7 cellular contexts compared by ENCODE assay signal in genomic region chr6:31388916-31389801, GRCh38. TPM values are rescaled to one million over a fixed set of nuclear protein-coding genes. Genes with fewer than 3 reads are reported as not detected.
A peak's percentile ranks its signal among the peaks of the same experiment; 100 is the strongest.
DNase-seq lines count a peak whose midpoint lies in the region; ATAC-seq, FAIRE-seq and TF ChIP-seq lines count a peak whose summit lies in the region.
"Not testable (repeated sequence)": the region's sequence is repeated elsewhere in the genome, so short reads cannot be mapped to it uniquely, and the experiment has no call there.

No MANE protein-coding gene starts in this region.

- POLR2A ChIA-PET in CD8-positive, alpha-beta T cell (lab: Charles Lee); HEK293 (lab: Yijun Ruan, JAX); activated naive CD8-positive, alpha-beta T cell treated with anti-CD3 and anti-CD28 coated beads, Interleukin-2, amount 10 ng/mL, durations not matched to agents 7 days and 5 days (lab: Charles Lee); endothelial cell of umbilical vein (lab: Charles Lee); naive thymus-derived CD4-positive, alpha-beta T cell (lab: Charles Lee): not testable (repeated sequence)

- not testable (repeated sequence) for H3K9me1 ChIP-seq in endothelial cell of umbilical vein (replicated peaks; ENCODE audit: control insufficient read depth, extremely low read depth, insufficient read depth, low read length)

- not testable (repeated sequence) for H3K27ac ChIP-seq in CD8-positive, alpha-beta T cell (ENCODE audit: low read depth, low read length); HEK293 (ENCODE audit: extremely low read depth, low read depth, low read length); RWPE2 (ENCODE audit: poor library complexity, severe bottlenecking); endothelial cell of umbilical vein (ENCODE audit: insufficient read depth, low read depth, low read length); kidney (ENCODE audit: low read depth in 2 of 2, low read length in 2 of 2); naive thymus-derived CD4-positive, alpha-beta T cell (ENCODE audit: low read depth, low read length)

- H3K27me3 ChIP-seq in CD8-positive, alpha-beta T cell (ENCODE audit: insufficient read depth, low read length); RWPE2 (ENCODE audit: insufficient read depth, poor library complexity, severe bottlenecking); endothelial cell of umbilical vein (ENCODE audit: control insufficient read depth in 2 of 2, insufficient read depth in 2 of 2, low read length in 2 of 2); naive thymus-derived CD4-positive, alpha-beta T cell (ENCODE audit: control insufficient read depth in 2 of 2, insufficient read depth in 2 of 2, low read length in 2 of 2): not testable (repeated sequence)

- intact Hi-C loops in CD8-positive, alpha-beta T cell (cut with DNase I, micrococcal nuclease); endothelial cell of umbilical vein (cut with micrococcal nuclease); kidney (cut with DNase I); naive thymus-derived CD4-positive, alpha-beta T cell (cut with micrococcal nuclease): not testable (repeated sequence)

- ATAC-seq in CD8-positive, alpha-beta T cell: peak; percentile 42
- 0 out of 3 replicates have a peak, but pooled peaks have one; percentile 35 for ATAC-seq in RWPE2 (ENCODE audit: low read depth)
- peak; percentile 45 for ATAC-seq in activated naive CD8-positive, alpha-beta T cell treated with anti-CD3 and anti-CD28 coated beads, Interleukin-2, amount 10 ng/mL, durations not matched to agents 7 days and 5 days (ENCODE audit: low read depth)
- peak; percentile 31 for ATAC-seq in naive thymus-derived CD4-positive, alpha-beta T cell

- dilution Hi-C loops in endothelial cell of umbilical vein (cut with MboI; ENCODE audit: extremely low pct_ligation_motif_present, low sequenced_read_pairs): not testable (repeated sequence)

- not testable (repeated sequence) for H3K36me3 ChIP-seq in CD8-positive, alpha-beta T cell (ENCODE audit: insufficient read depth, low read length); HEK293 (ENCODE audit: control insufficient read depth in 2 of 2, insufficient read depth in 1 of 2, low read length in 2 of 2); RWPE2 (ENCODE audit: low read depth); endothelial cell of umbilical vein (ENCODE audit: control insufficient read depth in 2 of 2, extremely low read depth in 1 of 2, insufficient read depth in 2 of 2, low read length in 2 of 2); kidney (ENCODE audit: control insufficient read depth in 1 of 2, insufficient read depth in 2 of 2, low read length in 2 of 2); naive thymus-derived CD4-positive, alpha-beta T cell (ENCODE audit: control insufficient read depth in 2 of 3, insufficient read depth in 3 of 3, low read length in 3 of 3)

- H3K36me3 Mint-ChIP-seq in CD8-positive, alpha-beta T cell; activated naive CD8-positive, alpha-beta T cell treated with anti-CD3 and anti-CD28 coated beads, Interleukin-2, amount 10 ng/mL, durations not matched to agents 7 days and 5 days: not testable (repeated sequence)
- H3K36me3 Mint-ChIP-seq in naive thymus-derived CD4-positive, alpha-beta T cell: peaks cover 4 to 10% (median 5%) of the 10 kb centered on the region in 5 donors

- not testable (repeated sequence) for BruUV-seq in endothelial cell of umbilical vein (replicated peaks; lab: Mats Ljungman, UMichigan)

- not testable (repeated sequence) for H3K79me2 ChIP-seq in endothelial cell of umbilical vein (ENCODE audit: control insufficient read depth, insufficient read depth, low read length)

- not testable (repeated sequence) for DNase-seq in CD8-positive, alpha-beta T cell; RWPE2 (ENCODE audit: low spot score); activated naive CD8-positive, alpha-beta T cell treated with anti-CD3 and anti-CD28 coated beads, Interleukin-2, amount 10 ng/mL, durations not matched to agents 7 days and 5 days; endothelial cell of umbilical vein (ENCODE audit: low read depth, low spot score); kidney; naive thymus-derived CD4-positive, alpha-beta T cell

- not testable (repeated sequence) for H3K4me1 ChIP-seq in CD8-positive, alpha-beta T cell (ENCODE audit: insufficient read depth, low read length); HEK293 (ENCODE audit: control insufficient read depth, insufficient read depth, low read length); RWPE2 (ENCODE audit: insufficient read depth, poor library complexity, severe bottlenecking); endothelial cell of umbilical vein (ENCODE audit: control insufficient read depth, extremely low read depth, insufficient read depth, low read length); kidney (ENCODE audit: control insufficient read depth in 1 of 2, insufficient read depth in 1 of 2, low read depth in 1 of 2, low read length in 2 of 2); naive thymus-derived CD4-positive, alpha-beta T cell (ENCODE audit: control insufficient read depth in 2 of 2, insufficient read depth in 2 of 2, low read length in 2 of 2)

- H3K27me3 Mint-ChIP-seq in CD8-positive, alpha-beta T cell (ENCODE audit: low read depth); activated naive CD8-positive, alpha-beta T cell treated with anti-CD3 and anti-CD28 coated beads, Interleukin-2, amount 10 ng/mL, durations not matched to agents 7 days and 5 days: not testable (repeated sequence)
- peaks cover 0 to 16% (median 0%) of the 10 kb centered on the region in 5 donors for H3K27me3 Mint-ChIP-seq in naive thymus-derived CD4-positive, alpha-beta T cell

- not testable (repeated sequence) for H3K4me2 ChIP-seq in endothelial cell of umbilical vein (ENCODE audit: insufficient read depth, low read length)

- FAIRE-seq in endothelial cell of umbilical vein (lab: Jason Lieb, UNC) (peak; percentile 99), kidney (lab: Jason Lieb, UNC) (peak; percentile 55)

- not testable (repeated sequence) for TF ChIP-seq CTCF in CD8-positive, alpha-beta T cell (IDR thresholded peaks at IDR 0.05); HEK293 (tag by site-specific recombination; IDR thresholded peaks at IDR 0.05); RWPE2 (IDR thresholded peaks at IDR 0.05; ENCODE audit: poor library complexity, severe bottlenecking); endothelial cell of umbilical vein (IDR thresholded peaks at IDR 0.05; ENCODE audit: extremely low read depth in 1 of 2, insufficient read depth in 1 of 2, low read depth in 1 of 2, low read length in 2 of 2); kidney (IDR thresholded peaks at IDR 0.05; ENCODE audit: borderline replicate concordance, extremely low read depth, insufficient read depth)

- H3K4me3 Mint-ChIP-seq in CD8-positive, alpha-beta T cell; activated naive CD8-positive, alpha-beta T cell treated with anti-CD3 and anti-CD28 coated beads, Interleukin-2, amount 10 ng/mL, durations not matched to agents 7 days and 5 days; naive thymus-derived CD4-positive, alpha-beta T cell: not testable (repeated sequence)

- H3K27ac Mint-ChIP-seq in CD8-positive, alpha-beta T cell; activated naive CD8-positive, alpha-beta T cell treated with anti-CD3 and anti-CD28 coated beads, Interleukin-2, amount 10 ng/mL, durations not matched to agents 7 days and 5 days; naive thymus-derived CD4-positive, alpha-beta T cell: not testable (repeated sequence)

- H4K20me1 ChIP-seq in endothelial cell of umbilical vein (replicated peaks; ENCODE audit: control insufficient read depth, extremely low read depth, insufficient read depth, low read length): not testable (repeated sequence)

- not testable (repeated sequence) for H3K9ac ChIP-seq in endothelial cell of umbilical vein (replicated peaks; ENCODE audit: extremely low read depth, insufficient read depth, low read length); kidney (ENCODE audit: low read length in 2 of 2)

- not testable (repeated sequence) for TF ChIP-seq POLR2A in endothelial cell of umbilical vein (IDR thresholded peaks at IDR 0.05; ENCODE audit: low read depth, low read length)

- not testable (repeated sequence) for H3K9me3 ChIP-seq in CD8-positive, alpha-beta T cell (ENCODE audit: low read length); HEK293 (ENCODE audit: control insufficient read depth, insufficient read depth, low read depth, low read length); RWPE2 (ENCODE audit: severe bottlenecking); endothelial cell of umbilical vein (replicated peaks; ENCODE audit: control insufficient read depth, insufficient read depth, low read length); kidney (ENCODE audit: control insufficient read depth in 1 of 2, low read length in 2 of 2); naive thymus-derived CD4-positive, alpha-beta T cell (ENCODE audit: control insufficient read depth in 2 of 3, low read length in 3 of 3)

- not testable (repeated sequence) for H2AFZ ChIP-seq in endothelial cell of umbilical vein (ENCODE audit: low read depth, low read length)

- CTCF ChIA-PET in CD8-positive, alpha-beta T cell (lab: Charles Lee); HEK293 (lab: Yijun Ruan, JAX); endothelial cell of umbilical vein (lab: Charles Lee): not testable (repeated sequence)
- CTCF ChIA-PET in naive thymus-derived CD4-positive, alpha-beta T cell (lab: Charles Lee): interaction anchor here (1.2 kb wide), 1 partner anchor 263 kb away, joined by 3 read pairs; no protein-coding TSS in a partner anchor

- H3K4me3 ChIP-seq in CD8-positive, alpha-beta T cell (ENCODE audit: low read depth, low read length); HEK293 (ENCODE audit: low read depth, low read length); RWPE2 (ENCODE audit: severe bottlenecking); endothelial cell of umbilical vein (replicated peaks in 1 of 3; ENCODE audit: insufficient read depth in 1 of 3, low read depth in 1 of 3, low read length in 3 of 3); kidney (ENCODE audit: low read length in 2 of 2); naive thymus-derived CD4-positive, alpha-beta T cell (ENCODE audit: low read length): not testable (repeated sequence)

- H3K9me3 Mint-ChIP-seq in CD8-positive, alpha-beta T cell; activated naive CD8-positive, alpha-beta T cell treated with anti-CD3 and anti-CD28 coated beads, Interleukin-2, amount 10 ng/mL, durations not matched to agents 7 days and 5 days; naive thymus-derived CD4-positive, alpha-beta T cell: not testable (repeated sequence)

- not testable (repeated sequence) for H3K4me1 Mint-ChIP-seq in CD8-positive, alpha-beta T cell (ENCODE audit: low read depth); activated naive CD8-positive, alpha-beta T cell treated with anti-CD3 and anti-CD28 coated beads, Interleukin-2, amount 10 ng/mL, durations not matched to agents 7 days and 5 days; naive thymus-derived CD4-positive, alpha-beta T cell

RNA-seq across cellular contexts. Expression of gene MICA, which starts 14.2 kb away (rescaled TPM):
- total RNA-seq in CD8-positive, alpha-beta T cell: 1 to 10 TPM; 5.8 to 6.2 TPM
- total RNA-seq in activated naive CD8-positive, alpha-beta T cell treated with anti-CD3 and anti-CD28 coated beads, Interleukin-2, amount 10 ng/mL, durations not matched to agents 7 days and 5 days: 10 to 100 TPM; 24.1 to 25.8 TPM
- total RNA-seq in endothelial cell of umbilical vein (42.5 and 45.2 TPM in 2 replicates), kidney (27.5 TPM)
- polyA plus RNA-seq in endothelial cell of umbilical vein (99.3 and 101 TPM in 2 replicates), kidney (ENCODE audit: insufficient read depth, low read depth, low replicate concordance) (34.7 TPM)
- 90.1 and 96.4 TPM in 2 replicates for polyA plus RNA-seq in endothelial cell of umbilical vein (2011; cell fraction: cytosol; rRNA removed)
- polyA plus RNA-seq in endothelial cell of umbilical vein (2011; cell fraction: nucleus; rRNA removed): 78.3 and 83.9 TPM in 2 replicates
- 63.2 and 84.8 TPM in 2 replicates for polyA plus RNA-seq in endothelial cell of umbilical vein (2012)
- 78.6 and 95.4 TPM in 2 replicates for polyA minus RNA-seq in endothelial cell of umbilical vein
- 19.3 TPM for polyA minus RNA-seq in endothelial cell of umbilical vein (2011; cell fraction: cytosol; rRNA and poly(A)+ RNA removed)
- polyA minus RNA-seq in endothelial cell of umbilical vein (2011; cell fraction: nucleus; rRNA and poly(A)+ RNA removed): 17.1 and 21.6 TPM in 2 replicates
- 10 to 100 TPM; 12.1 to 17.4 (median 15.2) TPM for total RNA-seq in naive thymus-derived CD4-positive, alpha-beta T cell
- 1 to 10 TPM; 4.3 to 8.4 TPM for polyA plus RNA-seq in naive thymus-derived CD4-positive, alpha-beta T cell

RNA-seq across cellular contexts. Expression of gene HLA-B, which starts 32.2 kb away (rescaled TPM):
- total RNA-seq in CD8-positive, alpha-beta T cell: over 10,000 TPM in 1 of 2 experiments, 1,000 to 10,000 TPM in 1; 9,693 to 10,002 TPM
- total RNA-seq in activated naive CD8-positive, alpha-beta T cell treated with anti-CD3 and anti-CD28 coated beads, Interleukin-2, amount 10 ng/mL, durations not matched to agents 7 days and 5 days: 1,000 to 10,000 TPM; 5,415 to 5,542 TPM
- total RNA-seq in endothelial cell of umbilical vein (111 and 126 TPM in 2 replicates), kidney (1,532 TPM)
- polyA plus RNA-seq in endothelial cell of umbilical vein (119 and 151 TPM in 2 replicates), kidney (ENCODE audit: insufficient read depth, low read depth, low replicate concordance) (1,348 TPM)
- polyA plus RNA-seq in endothelial cell of umbilical vein (2011; cell fraction: cytosol; rRNA removed): 77.9 and 94.6 TPM in 2 replicates
- polyA plus RNA-seq in endothelial cell of umbilical vein (2011; cell fraction: nucleus; rRNA removed): 87.5 and 110 TPM in 2 replicates
- polyA plus RNA-seq in endothelial cell of umbilical vein (2012): 195 and 229 TPM in 2 replicates
- polyA minus RNA-seq in endothelial cell of umbilical vein: 49.1 and 98.7 TPM in 2 replicates
- 67.2 TPM for polyA minus RNA-seq in endothelial cell of umbilical vein (2011; cell fraction: cytosol; rRNA and poly(A)+ RNA removed)
- 19.8 and 24.8 TPM in 2 replicates for polyA minus RNA-seq in endothelial cell of umbilical vein (2011; cell fraction: nucleus; rRNA and poly(A)+ RNA removed)
- total RNA-seq in naive thymus-derived CD4-positive, alpha-beta T cell: 1,000 to 10,000 TPM; 5,136 to 7,364 (median 5,516) TPM
- polyA plus RNA-seq in naive thymus-derived CD4-positive, alpha-beta T cell: 1,000 to 10,000 TPM; 5,467 to 7,459 TPM

Comparison
In these comparisons a context has a peak if more than half of its experiments do, and no peak if none do; other contexts are left out.
1. RNA of gene HLA-B, which starts 32.2 kb away (total RNA-seq): 9,693 to 10,002 TPM in CD8-positive, alpha-beta T cell, 5,415 to 5,542 TPM in activated naive CD8-positive, alpha-beta T cell treated with anti-CD3 and anti-CD28 coated beads, Interleukin-2, amount 10 ng/mL, durations not matched to agents 7 days and 5 days, 5,136 to 7,364 TPM in naive thymus-derived CD4-positive, alpha-beta T cell and 1,532 TPM in kidney (single experiment); 111 to 126 TPM in endothelial cell of umbilical vein; every median in the first group is over 10 times any median in the second.
2. Peak in every context shown above with its lines, with median percentiles within 50 percentile points of each other: ATAC-seq.